Comparison of ENCODE assay signal across 16 cellular contexts in genomic region chr1:198677027-198677426, GRCh38. TPM values are rescaled to one million over a fixed set of nuclear protein-coding genes. Genes with fewer than 3 reads are reported as not detected.
A peak's percentile ranks its signal among the peaks of the same experiment; 100 is the strongest.
DNase-seq lines count a peak whose midpoint lies in the region; ATAC-seq, FAIRE-seq and TF ChIP-seq lines count a peak whose summit lies in the region.
"Had no signal": no experiment of that assay in that cellular context is flagged by ENCODE, and none has a peak within 500 bp of the region (broad histone marks: within the 10 kb centered on the region; RNA-seq: fewer than 3 reads in every experiment).

No MANE protein-coding gene starts in this region.

- H3K27ac Mint-ChIP-seq in CD4-positive, CD25-positive, alpha-beta regulatory T cell, result peak overlapping the region; percentile 97 to 99 (median 98)
- H3K27ac Mint-ChIP-seq in T-cell, result peak overlapping the region; percentile 91 to 99

- 50% methylated on average over 1 of the region's 1 CpG for WGBS in suprapubic skin

- H3K9ac ChIP-seq in keratinocyte (ENCODE audit: control insufficient read depth, extremely low read depth, insufficient read depth, low read length), result no peak overlapping the region

- H3K4me1 ChIP-seq in CD4-positive, CD25-positive, alpha-beta regulatory T cell (ENCODE audit: control insufficient read depth, insufficient read depth, low read length, poor library complexity, severe bottlenecking), result peaks cover 95% of the 10 kb centered on the region
- peaks cover 13% of the 10 kb centered on the region for H3K4me1 ChIP-seq in keratinocyte (ENCODE audit: control insufficient read depth, extremely low read depth, insufficient read depth, low read length)
- peaks cover 5% of the 10 kb centered on the region for H3K4me1 ChIP-seq in suprapubic skin
- H3K4me1 ChIP-seq: right lobe of liver had no signal

- no peak for DNase-seq in CD4-positive, CD25-positive, alpha-beta regulatory T cell
- DNase-seq in GM03348 (ENCODE audit: low spot score) (peak; percentile 20), T-cell (no peak), keratinocyte (ENCODE audit: low read depth, low spot score) (no peak), NOMO-1 treated with dmso at 0.1 percent for 144 hours (lab: John Stamatoyannopoulos, UW; ENCODE audit: unreplicated experiment) (no peak), SHP77 (lab: John Stamatoyannopoulos, UW) (no peak), SIG-M5 treated with dmso at 0.1 percent for 504 hours (lab: John Stamatoyannopoulos, UW; ENCODE audit: unreplicated experiment) (no peak), suprapubic skin (ENCODE audit: low spot score in 2 of 2) (no peak)
- DNase-seq: aorta; C1 segment of cervical spinal cord; effector CD4-positive, alpha-beta T cell; islet precursor cell; NCI-H748 treated with DMSO at 0.1 percent for 48 hours; right lobe of liver; substantia nigra had no signal

- no peak overlapping the region for H3K4me2 ChIP-seq in keratinocyte (ENCODE audit: control insufficient read depth, extremely low read depth, insufficient read depth, low read depth, low read length)

- peaks cover 28% of the 10 kb centered on the region for H3K36me3 ChIP-seq in CD4-positive, CD25-positive, alpha-beta regulatory T cell (ENCODE audit: control insufficient read depth, insufficient read depth, low read length)
- no peaks in the 10 kb centered on the region for H3K36me3 ChIP-seq in keratinocyte (ENCODE audit: control insufficient read depth in 2 of 2, extremely low read depth in 1 of 2, insufficient read depth in 2 of 2, low read length in 2 of 2)
- H3K36me3 ChIP-seq in suprapubic skin, result no peaks in the 10 kb centered on the region
- H3K36me3 ChIP-seq: right lobe of liver had no signal

- CTCF ChIA-PET in T-cell (lab: Charles Lee), result interaction anchor here (0.5 to 1.7 kb wide), 4 partner anchors 20 to 158 kb away, joined by 3 to 4 read pairs (median 3); no protein-coding TSS in a partner anchor

- TF ChIP-seq EP300 in suprapubic skin (IDR thresholded peaks at IDR 0.05), result no peak

- no peaks in the 10 kb centered on the region for H3K9me3 Mint-ChIP-seq in CD4-positive, CD25-positive, alpha-beta regulatory T cell
- no peaks in the 10 kb centered on the region for H3K9me3 Mint-ChIP-seq in T-cell

- no peaks in the 10 kb centered on the region for H3K9me1 ChIP-seq in keratinocyte (ENCODE audit: control insufficient read depth, extremely low read depth, insufficient read depth, low read length)

- peaks cover 57 to 90% (median 72%) of the 10 kb centered on the region in 4 donors for H3K4me1 Mint-ChIP-seq in CD4-positive, CD25-positive, alpha-beta regulatory T cell
- H3K4me1 Mint-ChIP-seq in T-cell, result peaks cover 77 to 89% (median 88%) of the 10 kb centered on the region in 3 donors

- no peaks in the 10 kb centered on the region for H3K79me2 ChIP-seq in keratinocyte (ENCODE audit: control insufficient read depth, insufficient read depth, low read length)

- dilution Hi-C loops in keratinocyte (cut with MboI; ENCODE audit: extremely low pct_ligation_motif_present, low sequenced_read_pairs), result no loop called here

- no peak for TF ChIP-seq POLR2A in suprapubic skin (IDR thresholded peaks at IDR 0.05)

- POLR2A ChIA-PET in T-cell (lab: Charles Lee), result interaction anchor here (0.6 to 5.7 kb wide), 4 partner anchors 10 to 26 kb away, joined by 3 to 41 read pairs (median 10); no protein-coding TSS in a partner anchor

- H3K4me3 ChIP-seq in CD4-positive, CD25-positive, alpha-beta regulatory T cell (ENCODE audit: low read depth, low read length), result peak overlapping the region; percentile 80
- H3K4me3 ChIP-seq in keratinocyte (ENCODE audit: control insufficient read depth in 2 of 3, extremely low read depth in 1 of 3, insufficient read depth in 2 of 3, low read depth in 1 of 3, low read length in 3 of 3) (no peak overlapping the region), suprapubic skin (no peak overlapping the region)
- H3K4me3 ChIP-seq: right lobe of liver had no signal

- peak; percentile 44 for FAIRE-seq in keratinocyte (lab: Jason Lieb, UNC)
- FAIRE-seq: frontal cortex had no signal

- no peaks in the 10 kb centered on the region for H4K20me1 ChIP-seq in keratinocyte (ENCODE audit: control insufficient read depth, extremely low read depth, insufficient read depth, low read length)

- H3K36me3 Mint-ChIP-seq in CD4-positive, CD25-positive, alpha-beta regulatory T cell, result peaks cover 52% of the 10 kb centered on the region
- peaks cover 37% of the 10 kb centered on the region for H3K36me3 Mint-ChIP-seq in T-cell

- TF ChIP-seq CTCF in keratinocyte (optimal IDR thresholded peaks at IDR 0.05 in 1 of 3, IDR thresholded peaks at IDR 0.05 in 1 of 3, conservative IDR thresholded peaks at IDR 0.05 in 1 of 3; ENCODE audit: extremely low read depth in 1 of 3, insufficient read depth in 2 of 3, low read length in 3 of 3) (no peak), suprapubic skin (IDR thresholded peaks at IDR 0.05) (no peak)

- H2AFZ ChIP-seq in keratinocyte (ENCODE audit: control insufficient read depth, low read length), result peak overlapping the region; percentile 6

- peak overlapping the region; percentile 80 to 97 (median 88) for H3K4me3 Mint-ChIP-seq in CD4-positive, CD25-positive, alpha-beta regulatory T cell
- H3K4me3 Mint-ChIP-seq in T-cell, result peak overlapping the region; percentile 69 to 76 (median 73)

- no peak for ATAC-seq in CD4-positive, CD25-positive, alpha-beta regulatory T cell (ENCODE audit: low read depth in 2 of 2)
- no peak for ATAC-seq in T-cell (replicated peaks in 1 of 4)
- ATAC-seq: right lobe of liver had no signal

- peak overlapping the region; percentile 97 for H3K27ac ChIP-seq in CD4-positive, CD25-positive, alpha-beta regulatory T cell (ENCODE audit: insufficient read depth, low read length, poor library complexity, severe bottlenecking)
- no peak overlapping the region for H3K27ac ChIP-seq in keratinocyte (ENCODE audit: control insufficient read depth, insufficient read depth, low read length)
- H3K27ac ChIP-seq in suprapubic skin, result no peak overlapping the region
- H3K27ac ChIP-seq: right lobe of liver had no signal

- H3K27me3 ChIP-seq in CD4-positive, CD25-positive, alpha-beta regulatory T cell (ENCODE audit: control insufficient read depth, insufficient read depth, low read length), result no peaks in the 10 kb centered on the region
- H3K27me3 ChIP-seq in keratinocyte (ENCODE audit: control insufficient read depth, extremely low read depth, insufficient read depth, low read length), result no peaks in the 10 kb centered on the region
- no peaks in the 10 kb centered on the region for H3K27me3 ChIP-seq in suprapubic skin
- H3K27me3 ChIP-seq: right lobe of liver had no signal

- no peaks in the 10 kb centered on the region for H3K9me3 ChIP-seq in CD4-positive, CD25-positive, alpha-beta regulatory T cell (ENCODE audit: control insufficient read depth in 2 of 2, low read length in 2 of 2)
- H3K9me3 ChIP-seq in keratinocyte (ENCODE audit: control insufficient read depth, low read depth, low read length) (no peaks in the 10 kb centered on the region), suprapubic skin (no peaks in the 10 kb centered on the region)
- H3K9me3 ChIP-seq: right lobe of liver had no signal

- H3K27me3 Mint-ChIP-seq in CD4-positive, CD25-positive, alpha-beta regulatory T cell, result peaks cover 11% of the 10 kb centered on the region
- no peaks in the 10 kb centered on the region for H3K27me3 Mint-ChIP-seq in T-cell

RNA-seq across cellular contexts. Expression of gene PTPRC, which starts 38.2 kb away (rescaled TPM):
- 946 TPM for total RNA-seq in CD4-positive, CD25-positive, alpha-beta regulatory T cell
- polyA plus RNA-seq in CD4-positive, CD25-positive, alpha-beta regulatory T cell, result 1,000 to 10,000 TPM; 1,055 to 1,099 (median 1,073) TPM
- 100 to 1,000 TPM; 674 to 984 (median 781) TPM for total RNA-seq in T-cell
- 0.37 TPM in 1 of 3 replicates, not detected in the others for polyA plus RNA-seq in keratinocyte
- not detected for polyA plus RNA-seq in keratinocyte (2011; ENCODE audit: low read depth)
- not detected in 2 replicates for polyA plus RNA-seq in keratinocyte (2011; cell fraction: cytosol; rRNA removed)
- 0.03 TPM in 1 of 2 replicates, not detected in the other for polyA plus RNA-seq in keratinocyte (2011; cell fraction: nucleus; rRNA removed)
- not detected in 2 replicates for polyA plus RNA-seq in keratinocyte (2012; ENCODE audit: low replicate concordance)
- not detected in 3 replicates for polyA minus RNA-seq in keratinocyte
- polyA minus RNA-seq in keratinocyte (2011; cell fraction: cytosol; rRNA and poly(A)+ RNA removed), result not detected
- polyA minus RNA-seq in keratinocyte (2011; cell fraction: nucleus; rRNA and poly(A)+ RNA removed), result not detected in 2 replicates
- total RNA-seq in suprapubic skin, result 10 to 100 TPM in 1 of 4 donors, 1 to 10 TPM in 3; 4.7 to 11.4 (median 6.7) TPM

Comparison
In these comparisons a context has a peak if more than half of its experiments do, and no peak if none do; other contexts are left out.
1. RNA of gene PTPRC, which starts 38.2 kb away (total RNA-seq): 946 TPM in CD4-positive, CD25-positive, alpha-beta regulatory T cell (single experiment) and 674 to 984 TPM in T-cell; 4.7 to 11.4 TPM in suprapubic skin; every median in the first group is over 10 times any median in the second.